Comparison of ENCODE assay signal across 8 cellular contexts in genomic region chr9:133478851-133479711, GRCh38. TPM values are rescaled to one million over a fixed set of nuclear protein-coding genes. Genes with fewer than 3 reads are reported as not detected.
DNase-seq lines count a peak whose midpoint lies in the region; ATAC-seq and TF ChIP-seq lines count a peak whose summit lies in the region.

TSS of gene SLC2A6 (minus strand) at chr9:133479099. CDS start at chr9:133479059, 40 bp downstream.

- peak within 1 kb of the TSS; percentile 64 for H3K27ac ChIP-seq in OCI-LY1 (ENCODE audit: low read depth, low read length, poor library complexity, severe bottlenecking)
- peak within 1 kb of the TSS; percentile 38 for H3K27ac ChIP-seq in epithelial cell of prostate

- H3K9me2 ChIP-seq in OCI-LY1 (ENCODE audit: low read depth, low read length) = no peaks in the 10 kb centered on the region

- peaks cover 20% of the 10 kb centered on the region for H3K4me1 ChIP-seq in OCI-LY1 (ENCODE audit: insufficient read depth, low read length, severe bottlenecking)
- H3K4me1 ChIP-seq in mononuclear cell (ENCODE audit: insufficient read depth, low read length) = peaks cover 57% of the 10 kb centered on the region

- H3K79me2 ChIP-seq in OCI-LY1 (ENCODE audit: insufficient read depth, low read length) = no peaks in the 10 kb centered on the region

- peak within 1 kb of the TSS; percentile 83 for H3K9ac ChIP-seq in OCI-LY1 (ENCODE audit: low read length)

- in situ Hi-C loops in Caki2 (cut with HindIII; ENCODE audit: low pct_unique_long_range_greater_than_20kb, low sequenced_read_pairs) = no loop called here

- peak within 1 kb of the TSS; percentile 90 for H3K4me2 ChIP-seq in OCI-LY1 (ENCODE audit: low read length)

- no peaks in the 10 kb centered on the region for H3F3A ChIP-seq in OCI-LY1 (ENCODE audit: insufficient read depth, low read length)

- H4K20me1 ChIP-seq in OCI-LY1 (ENCODE audit: insufficient read depth, low read length) = no peaks in the 10 kb centered on the region

- DNase-seq in Caki2 (ENCODE audit: low read depth) (peak; percentile 86), HS-5 (ENCODE audit: low read depth) (peak; percentile 49), activated T-cell treated with anti-CD3 and anti-CD28 coated beads for 24 hours (ENCODE audit: low read depth) (peak; percentile 77), epithelial cell of prostate (ENCODE audit: low read depth, low spot score) (no peak)
- DNase-seq in stimulated activated CD8-positive, alpha-beta memory T cell treated with anti-CD3 and anti-CD28 coated beads, Interleukin-2, amount 100 ng/mL, for 1 hour (ENCODE audit: low read depth in 2 of 2) = peak; percentile 68

- H3K9me3 ChIP-seq in OCI-LY1 (ENCODE audit: low read length) = no peaks in the 10 kb centered on the region
- H3K9me3 ChIP-seq in mononuclear cell (ENCODE audit: low read depth, low read length) = no peaks in the 10 kb centered on the region

- no peak for TF ChIP-seq CTCF in OCI-LY1 (IDR thresholded peaks at IDR 0.05; ENCODE audit: low read length)

- peaks cover 6% of the 10 kb centered on the region; the same call in 1 of the 2 replicates for H3K36me3 ChIP-seq in OCI-LY1 (ENCODE audit: insufficient read depth, low read length)

- H3K4me3 ChIP-seq in OCI-LY1 (ENCODE audit: low read depth, low read length, poor library complexity, severe bottlenecking) (peak within 1 kb of the TSS; percentile 82), mononuclear cell (ENCODE audit: low read length) (peak within 1 kb of the TSS; percentile 51)

- no peak within 1 kb of the TSS for H2AFZ ChIP-seq in OCI-LY1 (ENCODE audit: low read length)

- H3K27me3 ChIP-seq in OCI-LY1 (ENCODE audit: insufficient read depth, low read length) = no peaks in the 10 kb centered on the region
- no peaks in the 10 kb centered on the region for H3K27me3 ChIP-seq in mononuclear cell (ENCODE audit: insufficient read depth, low read length)

- peak; percentile 79 for ATAC-seq in GM21360 (IDR thresholded peaks at IDR 0.05; ENCODE audit: unreplicated experiment)

RNA-seq across cellular contexts. Expression of gene SLC2A6, which starts in this region (rescaled TPM):
- 19.6 and 19.7 TPM in 2 replicates for total RNA-seq in Caki2 (2014; rRNA removed; shearing (Covaris generic); ENCODE audit: low replicate concordance)
- total RNA-seq in mononuclear cell = 23.3 TPM
